ENCODE assay signal across 14 cellular contexts in the genomic region with DNA sequence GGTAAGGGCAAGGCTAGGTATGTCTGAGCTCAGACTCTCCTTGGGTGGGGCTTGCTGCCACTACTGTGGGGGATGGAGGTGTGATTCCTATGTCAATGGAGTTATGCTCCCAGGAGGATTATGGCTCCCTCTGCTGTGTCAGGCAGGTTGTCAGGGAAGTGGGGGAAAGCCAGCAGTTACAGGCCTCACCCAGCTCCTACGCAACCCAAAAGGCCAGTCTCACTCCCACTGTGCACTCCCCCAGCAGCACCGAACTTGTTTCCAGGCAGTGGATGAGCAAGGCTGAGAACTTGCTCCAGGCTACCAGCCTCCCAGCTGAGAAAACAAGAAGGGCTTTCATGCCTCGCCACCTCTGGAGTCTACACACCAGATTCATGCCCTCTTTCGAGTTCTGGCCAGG. TPM values are rescaled to one million over a fixed set of nuclear protein-coding genes. Genes with fewer than 3 reads are reported as not detected.
DNase-seq lines count a peak whose midpoint lies in the region; ATAC-seq and TF ChIP-seq lines count a peak whose summit lies in the region.
"Had no signal": no experiment of that assay in that cellular context is flagged by ENCODE, and none has a peak within 500 bp of the region (broad histone marks: within the 10 kb centered on the region; RNA-seq: fewer than 3 reads in every experiment).

No MANE protein-coding gene starts in this region.

- intact Hi-C loops in A673 (cut with micrococcal nuclease; ENCODE audit: unreplicated experiment): loop anchor here (10.0 kb wide), 1 partner anchor 938 kb away; no protein-coding TSS in a partner anchor
- intact Hi-C loops in activated T-helper 2 cell treated with anti-CD3 and anti-CD28 coated beads, Interferon-gamma antibody, Interleukin-2, Interleukin-4, amounts not matched to agents 10 μg/mL and 5 μg/mL and 100 μg/mL, durations not matched to agents 14 hours and 24 hours and 36 hours (cut with micrococcal nuclease): loop anchor here (10.0 kb wide), 1 partner anchor 138 kb away; no protein-coding TSS in a partner anchor

- H3K4me3 ChIP-seq in A673 (ENCODE audit: low read depth, low read length, poor library complexity, severe bottlenecking): no peak overlapping the region
- no peak overlapping the region for H3K4me3 ChIP-seq in RWPE2 (ENCODE audit: severe bottlenecking)
- no peak overlapping the region for H3K4me3 ChIP-seq in foreskin fibroblast (ENCODE audit: low read depth in 1 of 2, low read length in 2 of 2)
- H3K4me3 ChIP-seq: heart left ventricle, stomach had no signal

- H3K27ac ChIP-seq in A673 (ENCODE audit: low read depth, low read length, poor library complexity, severe bottlenecking) (no peak overlapping the region), RWPE2 (ENCODE audit: poor library complexity, severe bottlenecking) (no peak overlapping the region)
- H3K27ac ChIP-seq: heart left ventricle, stomach had no signal

- H3K36me3 Mint-ChIP-seq in activated T-helper 2 cell treated with anti-CD3 and anti-CD28 coated beads, Interferon-gamma antibody, Interleukin-2, Interleukin-4, amounts not matched to agents 10 μg/mL and 5 μg/mL and 100 μg/mL, durations not matched to agents 14 hours and 24 hours and 36 hours (ENCODE audit: low read depth): no peaks in the 10 kb centered on the region
- H3K36me3 Mint-ChIP-seq: CD8-positive, alpha-beta T cell had no signal

- TF ChIP-seq CTCF in A673 (conservative IDR thresholded peaks at IDR 0.05; ENCODE audit: low read depth, low read length) (peak; percentile 37; the same call in 1 of the 2 replicates), RWPE2 (IDR thresholded peaks at IDR 0.05; ENCODE audit: poor library complexity, severe bottlenecking) (peak; percentile 35), foreskin fibroblast (IDR thresholded peaks at IDR 0.05; ENCODE audit: low read depth, low read length) (peak; percentile 28)

- H3K4me1 ChIP-seq in A673 (ENCODE audit: insufficient read depth, low read length, poor library complexity, severe bottlenecking): no peaks in the 10 kb centered on the region
- H3K4me1 ChIP-seq in RWPE2 (ENCODE audit: insufficient read depth, poor library complexity, severe bottlenecking): no peaks in the 10 kb centered on the region
- H3K4me1 ChIP-seq: heart left ventricle, stomach had no signal

- H3K9me3 ChIP-seq in A673 (ENCODE audit: low read depth, low read length, poor library complexity, severe bottlenecking): peaks cover 6% of the 10 kb centered on the region
- no peaks in the 10 kb centered on the region for H3K9me3 ChIP-seq in RWPE2 (ENCODE audit: severe bottlenecking)

- ATAC-seq in RWPE2 (ENCODE audit: low read depth) (peak; percentile 31; the same call in 2 of the 3 replicates), GM18873 (IDR thresholded peaks at IDR 0.05; ENCODE audit: low FRiP score, unreplicated experiment) (no peak)
- ATAC-seq: CD8-positive, alpha-beta T cell; heart left ventricle had no signal

- H3K27me3 ChIP-seq in A673 (replicated peaks; ENCODE audit: insufficient read depth, low read depth, low read length, poor library complexity) (peaks cover 33% of the 10 kb centered on the region), RWPE2 (ENCODE audit: insufficient read depth, poor library complexity, severe bottlenecking) (no peaks in the 10 kb centered on the region)

- H3K9me3 Mint-ChIP-seq in activated T-helper 2 cell treated with anti-CD3 and anti-CD28 coated beads, Interferon-gamma antibody, Interleukin-2, Interleukin-4, amounts not matched to agents 10 μg/mL and 5 μg/mL and 100 μg/mL, durations not matched to agents 14 hours and 24 hours and 36 hours: peaks cover 9% of the 10 kb centered on the region

- H3K27me3 Mint-ChIP-seq in activated T-helper 2 cell treated with anti-CD3 and anti-CD28 coated beads, Interferon-gamma antibody, Interleukin-2, Interleukin-4, amounts not matched to agents 10 μg/mL and 5 μg/mL and 100 μg/mL, durations not matched to agents 14 hours and 24 hours and 36 hours (ENCODE audit: low read depth): peaks cover 37% of the 10 kb centered on the region

- no peak overlapping the region for H3K27ac Mint-ChIP-seq in activated T-helper 2 cell treated with anti-CD3 and anti-CD28 coated beads, Interferon-gamma antibody, Interleukin-2, Interleukin-4, amounts not matched to agents 10 μg/mL and 5 μg/mL and 100 μg/mL, durations not matched to agents 14 hours and 24 hours and 36 hours
- H3K27ac Mint-ChIP-seq: CD8-positive, alpha-beta T cell had no signal

- POLR2A ChIA-PET in A673 (lab: Charles Lee; ENCODE audit: low non-redundant PET): no interaction called here

- no TSS peak for BruUV-seq in A673 (replicated peaks; lab: Mats Ljungman, UMichigan)

- no peak overlapping the region for H3K4me3 Mint-ChIP-seq in activated T-helper 2 cell treated with anti-CD3 and anti-CD28 coated beads, Interferon-gamma antibody, Interleukin-2, Interleukin-4, amounts not matched to agents 10 μg/mL and 5 μg/mL and 100 μg/mL, durations not matched to agents 14 hours and 24 hours and 36 hours (ENCODE audit: low read depth)
- H3K4me3 Mint-ChIP-seq: CD8-positive, alpha-beta T cell had no signal

- no peaks in the 10 kb centered on the region for H3K4me1 Mint-ChIP-seq in activated T-helper 2 cell treated with anti-CD3 and anti-CD28 coated beads, Interferon-gamma antibody, Interleukin-2, Interleukin-4, amounts not matched to agents 10 μg/mL and 5 μg/mL and 100 μg/mL, durations not matched to agents 14 hours and 24 hours and 36 hours (ENCODE audit: low read depth)

- CTCF ChIA-PET in A673 (lab: Charles Lee): no interaction called here

- H3K36me3 ChIP-seq in A673 (ENCODE audit: insufficient read depth, low read length, poor library complexity, severe bottlenecking) (no peaks in the 10 kb centered on the region), RWPE2 (ENCODE audit: low read depth) (no peaks in the 10 kb centered on the region)
- H3K36me3 ChIP-seq: heart left ventricle, stomach had no signal

- no peak for DNase-seq in A673 (ENCODE audit: low spot score)
- peak; percentile 64 for DNase-seq in EH (ENCODE audit: low read depth)
- DNase-seq in RWPE2 (ENCODE audit: low spot score): no peak
- DNase-seq in foreskin fibroblast: peak in 1 of 2 donors; percentile 64
- no peak for DNase-seq in activated T-helper 2 cell treated with anti-CD3 and anti-CD28 coated beads, Interferon-gamma antibody, Interleukin-2, Interleukin-4, amounts not matched to agents 10 μg/mL and 5 μg/mL and 100 μg/mL, durations not matched to agents 14 hours and 24 hours and 36 hours (ENCODE audit: low spot score)
- no peak for DNase-seq in stimulated activated CD4-positive, alpha-beta T cell treated with anti-CD3 and anti-CD28 coated beads, Interleukin-2, amount 100 ng/mL, for 24 hours
- DNase-seq in dermis blood vessel endothelial cell: no peak
- DNase-seq: CD8-positive, alpha-beta T cell; GOT3; heart left ventricle; stimulated activated CD4-positive, alpha-beta T cell treated with anti-CD3 and anti-CD28 coated beads, Interleukin-4, amount 100 ng/mL, for 24 hours; stomach had no signal

RNA-seq across cellular contexts. Expression of a gene that starts 18.2 kb away (rescaled TPM):
- total RNA-seq in A673 (2021) (not detected in 2 replicates), dermis blood vessel endothelial cell (not detected in 2 replicates)
- total RNA-seq in activated T-helper 2 cell treated with anti-CD3 and anti-CD28 coated beads, Interferon-gamma antibody, Interleukin-2, Interleukin-4, amounts not matched to agents 10 μg/mL and 5 μg/mL and 100 μg/mL, durations not matched to agents 14 hours and 24 hours and 36 hours: not detected in 2 replicates
- total RNA-seq: lung microvascular endothelial cell, stomach had no signal

RNA-seq across cellular contexts. Expression of a gene that starts 53.8 kb away (rescaled TPM):
- total RNA-seq in A673 (2021) (193 and 204 TPM in 2 replicates), dermis blood vessel endothelial cell (931 and 1,060 TPM in 2 replicates)
- 165 and 173 TPM in 2 replicates for total RNA-seq in activated T-helper 2 cell treated with anti-CD3 and anti-CD28 coated beads, Interferon-gamma antibody, Interleukin-2, Interleukin-4, amounts not matched to agents 10 μg/mL and 5 μg/mL and 100 μg/mL, durations not matched to agents 14 hours and 24 hours and 36 hours
